ENCODE assay signal across 9 cellular contexts in the genomic region with DNA sequence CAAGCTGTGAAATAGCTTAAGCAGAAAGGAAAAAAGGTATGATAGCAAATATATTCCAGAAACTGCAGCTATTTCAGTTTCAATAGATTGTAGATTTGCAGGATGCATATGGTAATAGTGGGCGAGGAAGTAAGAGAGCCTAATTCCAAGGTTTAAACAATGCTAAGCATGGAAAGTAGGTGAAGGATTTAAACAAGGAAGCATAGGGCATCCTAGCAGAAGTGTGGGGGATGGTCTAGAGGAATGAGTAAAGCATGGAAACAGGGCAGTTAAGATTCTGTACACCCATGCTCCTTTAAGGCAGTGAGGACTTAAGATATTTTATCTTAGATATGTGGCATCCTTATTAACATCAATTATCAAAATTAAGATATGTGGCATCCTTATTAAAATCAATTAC. TPM values are rescaled to one million over a fixed set of nuclear protein-coding genes. Genes with fewer than 3 reads are reported as not detected.
A peak's percentile ranks its signal among the peaks of the same experiment; 100 is the strongest.
DNase-seq lines count a peak whose midpoint lies in the region; ATAC-seq and TF ChIP-seq lines count a peak whose summit lies in the region.
"Had no signal": no experiment of that assay in that cellular context is flagged by ENCODE, and none has a peak within 500 bp of the region (broad histone marks: within the 10 kb centered on the region; RNA-seq: fewer than 3 reads in every experiment).

No MANE protein-coding gene starts in this region.

- in situ Hi-C loops in Panc1 (cut with HindIII; ENCODE audit: low pct_unique_long_range_greater_than_20kb, low sequenced_read_pairs), result no loop called here

- H3F3A ChIP-seq in GM23338 (replicated peaks; ENCODE audit: low read depth), result 0 out of 2 replicates have a peak, but pooled peaks cover 6% of the 10 kb centered on the region

- H4K20me1 ChIP-seq in GM23338 (replicated peaks; ENCODE audit: insufficient read depth), result peaks cover 30% of the 10 kb centered on the region

- intact Hi-C loops in Panc1 (cut with micrococcal nuclease; ENCODE audit: unreplicated experiment), result loop anchor here (10.0 kb wide), 2 partner anchors 160 to 280 kb away; no protein-coding TSS in a partner anchor
- intact Hi-C loops in uterus (cut with DNase I; ENCODE audit: low total_unique reads), result no loop called here

- TF ChIP-seq POLR2A in uterus (IDR thresholded peaks at IDR 0.05), result no peak

- POLR2A ChIA-PET in Panc1 (lab: Charles Lee), result interaction anchor here (0.7 kb wide), 1 partner anchor 208 kb away, joined by 3 read pairs; no protein-coding TSS in a partner anchor

- peak overlapping the region; percentile 24; the same call in 1 of the 2 replicates for H3K27ac ChIP-seq in GM23338 (ENCODE audit: low read depth)
- peak overlapping the region; percentile 57; the same call in 1 of the 2 replicates for H3K27ac ChIP-seq in Panc1 (ENCODE audit: low read length)
- no peak overlapping the region for H3K27ac ChIP-seq in uterus
- H3K27ac ChIP-seq: ovary had no signal

- H3K9me3 ChIP-seq in Panc1 (ENCODE audit: control insufficient read depth, insufficient read depth, low read depth, low read length) (no peaks in the 10 kb centered on the region), uterus (no peaks in the 10 kb centered on the region)
- H3K9me3 ChIP-seq: ovary had no signal

- H3K36me3 Mint-ChIP-seq in GM23338 (ENCODE audit: low read depth) (peaks cover 32% of the 10 kb centered on the region), progenitor cell of endocrine pancreas (ENCODE audit: insufficient read depth) (peaks cover 1% of the 10 kb centered on the region)

- peaks cover 83% of the 10 kb centered on the region for H3K79me2 ChIP-seq in GM23338 (replicated peaks; ENCODE audit: insufficient read depth)

- peak overlapping the region; percentile 90 for H3K4me3 ChIP-seq in GM23338
- H3K4me3 ChIP-seq in Panc1 (ENCODE audit: low read depth in 2 of 2, low read length in 2 of 2), result peak overlapping the region; percentile 86 to 97
- peak overlapping the region; percentile 91 for H3K4me3 ChIP-seq in epithelial cell of proximal tubule (ENCODE audit: low read depth, low read length)
- H3K4me3 ChIP-seq in uterus, result no peak overlapping the region

- peaks cover 42% of the 10 kb centered on the region for H3K4me1 Mint-ChIP-seq in GM23338
- H3K4me1 Mint-ChIP-seq in progenitor cell of endocrine pancreas (ENCODE audit: low read depth), result peaks cover 41% of the 10 kb centered on the region

- H3K27me3 ChIP-seq in GM23338 (ENCODE audit: insufficient read depth) (no peaks in the 10 kb centered on the region), Panc1 (ENCODE audit: control insufficient read depth, insufficient read depth, low read length) (no peaks in the 10 kb centered on the region), uterus (no peaks in the 10 kb centered on the region)
- H3K27me3 ChIP-seq: ovary had no signal

- H3K36me3 ChIP-seq in GM23338 (ENCODE audit: insufficient read depth), result peaks cover 20% of the 10 kb centered on the region
- peaks cover 3% of the 10 kb centered on the region for H3K36me3 ChIP-seq in Panc1 (ENCODE audit: control insufficient read depth, insufficient read depth, low read length)
- H3K36me3 ChIP-seq in uterus, result no peaks in the 10 kb centered on the region
- H3K36me3 ChIP-seq: ovary had no signal

- peak overlapping the region; percentile 47; the same call in 1 of the 2 replicates for H3K27ac Mint-ChIP-seq in GM23338
- peak overlapping the region; percentile 75 for H3K27ac Mint-ChIP-seq in progenitor cell of endocrine pancreas

- DNase-seq in GM23338 (ENCODE audit: low spot score) (peak; percentile 46), Panc1 (ENCODE audit: low read depth, low spot score) (no peak), epithelial cell of proximal tubule (ENCODE audit: low read depth) (no peak), progenitor cell of endocrine pancreas (ENCODE audit: low spot score, unreplicated experiment) (no peak), uterus (no peak), GM20000 (ENCODE audit: low spot score) (no peak), GOT3 (lab: John Stamatoyannopoulos, UW) (no peak)
- DNase-seq: ovary had no signal

- H3K4me3 Mint-ChIP-seq in GM23338 (peak overlapping the region; percentile 97), progenitor cell of endocrine pancreas (ENCODE audit: low read depth) (peak overlapping the region; percentile 97)

- ATAC-seq in GM23338 (no peak), Panc1 (no peak), GM18519 (IDR thresholded peaks at IDR 0.05; ENCODE audit: low FRiP score, unreplicated experiment) (no peak)

- TF ChIP-seq CTCF in GM23338 (conservative IDR thresholded peaks at IDR 0.05; ENCODE audit: low read depth in 2 of 2), result no peak
- TF ChIP-seq CTCF in Panc1 (IDR thresholded peaks at IDR 0.05), result no peak
- no peak for TF ChIP-seq CTCF in epithelial cell of proximal tubule (conservative IDR thresholded peaks at IDR 0.05; ENCODE audit: low read depth, low read length)
- no peak for TF ChIP-seq CTCF in progenitor cell of endocrine pancreas (IDR thresholded peaks at IDR 0.05; ENCODE audit: unreplicated experiment)
- no peak for TF ChIP-seq CTCF in uterus (IDR thresholded peaks at IDR 0.05)
- no peak for TF ChIP-seq CTCF in GM20000 (IDR thresholded peaks at IDR 0.05; ENCODE audit: extremely low read depth, missing control alignments)

- H3K4me1 ChIP-seq in GM23338 (ENCODE audit: insufficient read depth), result peaks cover 37% of the 10 kb centered on the region
- H3K4me1 ChIP-seq in Panc1 (ENCODE audit: control insufficient read depth, insufficient read depth, low read length), result peaks cover 22% of the 10 kb centered on the region
- H3K4me1 ChIP-seq in uterus, result peaks cover 10 to 14% of the 10 kb centered on the region in 2 donors

- H3K9me2 ChIP-seq in GM23338 (ENCODE audit: insufficient read depth), result no peaks in the 10 kb centered on the region

- no peak overlapping the region for H2AFZ ChIP-seq in GM23338

- H3K27me3 Mint-ChIP-seq in GM23338 (ENCODE audit: insufficient read depth, low read depth, poor library complexity), result peaks cover 7% of the 10 kb centered on the region
- H3K27me3 Mint-ChIP-seq in progenitor cell of endocrine pancreas, result no peaks in the 10 kb centered on the region

- CTCF ChIA-PET in Panc1 (lab: Charles Lee), result no interaction called here

- BruUV-seq in Panc1 (replicated peaks; lab: Mats Ljungman, UMichigan), result no TSS peak

- peak overlapping the region; percentile 90 for H3K4me2 ChIP-seq in GM23338

- H3K9me3 Mint-ChIP-seq in GM23338 (peaks cover 3% of the 10 kb centered on the region; the same call in 2 of the 3 replicates), progenitor cell of endocrine pancreas (ENCODE audit: low read depth) (no peaks in the 10 kb centered on the region)

TF ChIP-seq in GM23338, 12 proteins besides CTCF, POLR2A, EP300 and RAD21:
- TF ChIP-seq ZNF331 (CRISPR knock-in tag; IDR thresholded peaks at IDR 0.05; ENCODE audit: low read depth), result no peak

RNA-seq across cellular contexts. Expression of a gene that starts 2.6 kb away (rescaled TPM):
- 162 TPM in 2 replicates for total RNA-seq in GM23338 (2014; rRNA removed; shearing (Covaris generic))
- 63.1 and 73.5 TPM in 2 replicates for polyA plus RNA-seq in GM23338 (2016; fragmentation: Nextera tagmentation; extraction: Ambion mirVana)
- total RNA-seq in Panc1 (2021; ENCODE audit: unreplicated experiment) (70.2 TPM), epithelial cell of proximal tubule (56.5 and 75.6 TPM in 2 replicates), progenitor cell of endocrine pancreas (199 and 201 TPM in 2 replicates), uterus (100 to 1,000 TPM in 1 of 4 donors, 10 to 100 TPM in 3; 28.8 to 113 (median 39.4) TPM)
- 36.0 TPM for polyA plus RNA-seq in Panc1 (2012; ENCODE audit: insufficient read length)

Comparison
In these comparisons a context has a peak if more than half of its experiments do, and no peak if none do; other contexts are left out.
1. H3K27ac ChIP-seq: peak in GM23338 (single experiment) and Panc1 (single experiment); none in uterus (0 of 2).
2. H3K4me3 ChIP-seq: peak in GM23338 (single experiment), Panc1 (2 of 2) and epithelial cell of proximal tubule (single experiment); none in uterus (0 of 2).